Comparison of ENCODE assay signal across 8 cellular contexts in genomic region chr7:34320926-34321609, GRCh38.
DNase-seq lines count a peak whose midpoint lies in the region; ATAC-seq and TF ChIP-seq lines count a peak whose summit lies in the region.

No MANE protein-coding gene starts in this region.

- H3K9ac ChIP-seq in SK-N-MC (ENCODE audit: insufficient read length) = no peak overlapping the region

- TF ChIP-seq CTCF in natural killer cell (IDR thresholded peaks at IDR 0.05) = peak; percentile 67

- H3K4me3 Mint-ChIP-seq in natural killer cell = peak overlapping the region; percentile 71
- H3K4me3 Mint-ChIP-seq in natural killer cell treated with Interleukin-12 subunit alpha and Interleukin-12 subunit beta and Interleukin-15 and Interleukin-18, amount 100 ng/mL, for 72 hours = no peak overlapping the region

- no peak overlapping the region for H3K27ac Mint-ChIP-seq in natural killer cell
- no peak overlapping the region for H3K27ac Mint-ChIP-seq in natural killer cell treated with Interleukin-12 subunit alpha and Interleukin-12 subunit beta and Interleukin-15 and Interleukin-18, amount 100 ng/mL, for 72 hours

- ATAC-seq in natural killer cell (peak; percentile 36 to 77 (median 44)), HG02759 (IDR thresholded peaks at IDR 0.05; ENCODE audit: unreplicated experiment) (peak; percentile 96), left ventricle myocardium superior (peak; percentile 81)
- ATAC-seq in natural killer cell treated with Interleukin-12 subunit alpha and Interleukin-12 subunit beta and Interleukin-15 and Interleukin-18, amount 100 ng/mL, for 72 hours = no peak

- H3K27me3 Mint-ChIP-seq in natural killer cell (ENCODE audit: low read depth in 2 of 2) = peaks cover 11 to 26% of the 10 kb centered on the region in 2 donors
- H3K27me3 Mint-ChIP-seq in natural killer cell treated with Interleukin-12 subunit alpha and Interleukin-12 subunit beta and Interleukin-15 and Interleukin-18, amount 100 ng/mL, for 72 hours = peaks cover 9 to 22% of the 10 kb centered on the region in 2 donors

- no peaks in the 10 kb centered on the region for H3K36me3 Mint-ChIP-seq in natural killer cell
- H3K36me3 Mint-ChIP-seq in natural killer cell treated with Interleukin-12 subunit alpha and Interleukin-12 subunit beta and Interleukin-15 and Interleukin-18, amount 100 ng/mL, for 72 hours = no peaks in the 10 kb centered on the region

- no peak overlapping the region for H3K27ac ChIP-seq in SK-N-MC

- no peaks in the 10 kb centered on the region for H3K36me3 ChIP-seq in SK-N-MC (ENCODE audit: insufficient read depth, low read length)

- no peak for DNase-seq in natural killer cell
- DNase-seq in natural killer cell treated with Interleukin-12 subunit alpha and Interleukin-12 subunit beta and Interleukin-15 and Interleukin-18, amount 100 ng/mL, for 72 hours (ENCODE audit: low spot score) = no peak
- DNase-seq in NCI-H1048 (lab: John Stamatoyannopoulos, UW) = peak; percentile 45
- DNase-seq in SK-N-MC (ENCODE audit: low read depth, low spot score) = peak; percentile 39
- DNase-seq in amygdala (lab: John Stamatoyannopoulos, UW) = peak in 41 of 56 donors; percentile 1 to 60 (median 14)
- peak; percentile 44 for DNase-seq in left ventricle myocardium superior
- peak; percentile 88 for DNase-seq in retina

- H3K4me1 Mint-ChIP-seq in natural killer cell = peaks cover 8 to 9% of the 10 kb centered on the region in 2 donors
- peaks cover 2 to 3% of the 10 kb centered on the region in 2 donors for H3K4me1 Mint-ChIP-seq in natural killer cell treated with Interleukin-12 subunit alpha and Interleukin-12 subunit beta and Interleukin-15 and Interleukin-18, amount 100 ng/mL, for 72 hours (ENCODE audit: low read depth in 2 of 2)

- H3K9me3 ChIP-seq in SK-N-MC (ENCODE audit: low read depth, low read length) = no peaks in the 10 kb centered on the region

- intact Hi-C loops in natural killer cell (cut with micrococcal nuclease) = no loop called here
- intact Hi-C loops in left ventricle myocardium superior (cut with micrococcal nuclease) = no loop called here

- H3K9me3 Mint-ChIP-seq in natural killer cell = no peaks in the 10 kb centered on the region
- no peaks in the 10 kb centered on the region for H3K9me3 Mint-ChIP-seq in natural killer cell treated with Interleukin-12 subunit alpha and Interleukin-12 subunit beta and Interleukin-15 and Interleukin-18, amount 100 ng/mL, for 72 hours

- H3K4me3 ChIP-seq in SK-N-MC = no peak overlapping the region

Comparison
In these comparisons a context has a peak if more than half of its experiments do, and no peak if none do; other contexts are left out.
1. ATAC-seq: peak in natural killer cell (3 of 3), HG02759 (single experiment) and left ventricle myocardium superior (single experiment); none in natural killer cell treated with Interleukin-12 subunit alpha and Interleukin-12 subunit beta and Interleukin-15 and Interleukin-18, amount 100 ng/mL, for 72 hours (0 of 2).
2. DNase-seq: peak in NCI-H1048 (single experiment), SK-N-MC (single experiment), amygdala (41 of 56), left ventricle myocardium superior (single experiment) and retina (single experiment); none in natural killer cell (single experiment) and natural killer cell treated with Interleukin-12 subunit alpha and Interleukin-12 subunit beta and Interleukin-15 and Interleukin-18, amount 100 ng/mL, for 72 hours (single experiment).